ENCODE assay signal across 8 cellular contexts in genomic region chr19:41821003-41821735, GRCh38. TPM values are rescaled to one million over a fixed set of nuclear protein-coding genes. Genes with fewer than 3 reads are reported as not detected.
DNase-seq lines count a peak whose midpoint lies in the region; ATAC-seq, FAIRE-seq and TF ChIP-seq lines count a peak whose summit lies in the region.

No MANE protein-coding gene starts in this region.

- FAIRE-seq in GM12891 (lab: Jason Lieb, UNC): peak; percentile 91
- FAIRE-seq in urothelium cell line (lab: Jason Lieb, UNC): no peak

- intact Hi-C loops in colonic mucosa (cut with DNase I): loop anchor here (2.0 kb wide), 1 partner anchor 26 kb away; no protein-coding TSS in a partner anchor

- no peaks in the 10 kb centered on the region for H3K9me3 ChIP-seq in colonic mucosa

- H3K27ac ChIP-seq in colonic mucosa: no peak overlapping the region

- TF ChIP-seq CTCF in colonic mucosa (IDR thresholded peaks at IDR 0.05): peak; percentile 55

- no peak for ATAC-seq in GM18519 (IDR thresholded peaks at IDR 0.05; ENCODE audit: low FRiP score, unreplicated experiment)

- no peak overlapping the region for H3K9ac ChIP-seq in colonic mucosa (ENCODE audit: low read depth in 2 of 2, low read length in 2 of 2)

- no peaks in the 10 kb centered on the region for H3K27me3 ChIP-seq in colonic mucosa

- no peak for TF ChIP-seq POLR2A in GM12891 (IDR thresholded peaks at IDR 0.05; ENCODE audit: low read depth, low read length)

- H3K36me3 ChIP-seq in colonic mucosa: no peaks in the 10 kb centered on the region

- peak; percentile 49 for DNase-seq in AG08395 (ENCODE audit: low spot score)
- peak; percentile 65 for DNase-seq in GM12891 (ENCODE audit: insufficient read length, low spot score)
- peak; percentile 42 for DNase-seq in NCI-H2081 treated with DMSO at 0.1 percent for 48 hours (lab: John Stamatoyannopoulos, UW)
- DNase-seq in UCSD-AML1 (lab: John Stamatoyannopoulos, UW; ENCODE audit: unreplicated experiment): peak; percentile 33
- peak; percentile 60 for DNase-seq in colonic mucosa
- peak; percentile 27 for DNase-seq in mucosa of gallbladder (ENCODE audit: low spot score)
- peak; percentile 70 for DNase-seq in urothelium cell line (ENCODE audit: low spot score)

- H3K4me3 ChIP-seq in colonic mucosa: no peak overlapping the region

- no peaks in the 10 kb centered on the region for H3K4me1 ChIP-seq in colonic mucosa

TF ChIP-seq in GM12891, 5 proteins besides CTCF, POLR2A, EP300 and RAD21:
- TF ChIP-seq PAX5 (IDR thresholded peaks at IDR 0.05; ENCODE audit: insufficient read depth, low read length, severe bottlenecking) (no peak), TAF1 (IDR thresholded peaks at IDR 0.05; ENCODE audit: low read depth, low read length) (no peak), POU2F2 (IDR thresholded peaks at IDR 0.05; ENCODE audit: low read depth, low read length) (no peak)
TF ChIP-seq in GM12891: peak in this region for 0.

RNA-seq across cellular contexts. Expression of gene LYPD4, which starts 23.3 kb away (rescaled TPM):
- polyA plus RNA-seq in GM12891 (2012; ENCODE audit: low read depth, missing spikeins): not detected
- total RNA-seq in colonic mucosa (not detected), mucosa of gallbladder (not detected)

RNA-seq across cellular contexts. Expression of gene DMRTC2, which starts 23.7 kb away (rescaled TPM):
- not detected for polyA plus RNA-seq in GM12891 (2012; ENCODE audit: low read depth, missing spikeins)
- total RNA-seq in colonic mucosa (not detected), mucosa of gallbladder (not detected)

RNA-seq across cellular contexts. Expression of gene CEACAM3, which starts 24.8 kb away (rescaled TPM):
- polyA plus RNA-seq in GM12891 (2012; ENCODE audit: low read depth, missing spikeins): 0.18 TPM
- total RNA-seq in colonic mucosa (1 to 10 TPM; 1.1 to 2.8 TPM), mucosa of gallbladder (0.78 TPM)

RNA-seq across cellular contexts. Expression of gene RPS19, which starts 38.9 kb away (rescaled TPM):
- polyA plus RNA-seq in GM12891 (2012; ENCODE audit: low read depth, missing spikeins): 7,698 TPM
- 1,000 to 10,000 TPM; 1,710 to 2,039 TPM for total RNA-seq in colonic mucosa
- 1,211 TPM for total RNA-seq in mucosa of gallbladder

RNA-seq across cellular contexts. Expression of gene CD79A, which starts 55.9 kb away (rescaled TPM):
- 466 TPM for polyA plus RNA-seq in GM12891 (2012; ENCODE audit: low read depth, missing spikeins)
- total RNA-seq in colonic mucosa (1 to 10 TPM; 3.5 to 3.8 TPM), mucosa of gallbladder (0.32 TPM)
